ENCODE assay signal across 11 cellular contexts in genomic region chr10:4051011-4051407, GRCh38.
DNase-seq lines count a peak whose midpoint lies in the region; ATAC-seq and TF ChIP-seq lines count a peak whose summit lies in the region.
"Had no signal": no experiment of that assay in that cellular context is flagged by ENCODE, and none has a peak within 500 bp of the region (broad histone marks: within the 10 kb centered on the region; RNA-seq: fewer than 3 reads in every experiment).

No MANE protein-coding gene starts in this region.

- H3K27ac ChIP-seq in ACC112 (ENCODE audit: low read depth, low read length): no peak overlapping the region
- no peak overlapping the region for H3K27ac ChIP-seq in PC-3 (ENCODE audit: low read length)
- peak overlapping the region; percentile 75 for H3K27ac ChIP-seq in osteoblast (ENCODE audit: low read depth, low read length)
- H3K27ac ChIP-seq: BLaER1, VCaP had no signal

- H3K27me3 ChIP-seq in ACC112 (ENCODE audit: insufficient read depth, low read length): no peaks in the 10 kb centered on the region
- no peaks in the 10 kb centered on the region for H3K27me3 ChIP-seq in PC-3 (ENCODE audit: low read length)
- no peaks in the 10 kb centered on the region for H3K27me3 ChIP-seq in osteoblast (ENCODE audit: insufficient read depth, low read length)
- H3K27me3 ChIP-seq: BLaER1 had no signal

- peak overlapping the region; percentile 46; the same call in 1 of the 2 replicates for H3K4me2 ChIP-seq in PC-3 (ENCODE audit: low read length)
- peak overlapping the region; percentile 85 for H3K4me2 ChIP-seq in osteoblast (ENCODE audit: insufficient read depth, low read length)
- H3K4me2 ChIP-seq: BLaER1 had no signal

- POLR2A ChIA-PET in PC-3 (lab: Charles Lee; ENCODE audit: unreplicated experiment): no interaction called here
- POLR2A ChIA-PET in activated CD8-positive, alpha-beta T cell treated with anti-CD3 and anti-CD28 coated beads, Interleukin-2, amount 10 ng/mL, durations not matched to agents 7 days and 5 days (lab: Charles Lee): no interaction called here

- intact Hi-C loops in PC-3 (cut with micrococcal nuclease): loop anchor here (10.0 kb wide), 1 partner anchor 516 kb away; no protein-coding TSS in a partner anchor

- peaks cover 5% of the 10 kb centered on the region for H3K36me3 Mint-ChIP-seq in activated CD8-positive, alpha-beta T cell treated with anti-CD3 and anti-CD28 coated beads, Interleukin-2, amount 10 ng/mL, durations not matched to agents 7 days and 5 days (ENCODE audit: low read depth)

- peaks cover 5% of the 10 kb centered on the region for H3K4me1 Mint-ChIP-seq in activated CD8-positive, alpha-beta T cell treated with anti-CD3 and anti-CD28 coated beads, Interleukin-2, amount 10 ng/mL, durations not matched to agents 7 days and 5 days (ENCODE audit: low read depth)

- no peak for DNase-seq in PC-3
- peak; percentile 77 for DNase-seq in fibroblast of pulmonary artery (ENCODE audit: low read depth)
- DNase-seq in osteoblast (ENCODE audit: insufficient read length, low spot score, missing footprints): peak; percentile 82
- no peak for DNase-seq in activated CD8-positive, alpha-beta T cell treated with anti-CD3 and anti-CD28 coated beads, Interleukin-2, amount 10 ng/mL, durations not matched to agents 7 days and 5 days
- DNase-seq in erythroblast (lab: John Stamatoyannopoulos, UW): no peak
- DNase-seq in activated T-cell treated with anti-CD3 and anti-CD28 coated beads for 4 hours: no peak
- no peak for DNase-seq in superior temporal gyrus (ENCODE audit: extremely low spot score)
- DNase-seq: NCI-H2107 had no signal

- H3K9me3 Mint-ChIP-seq in activated CD8-positive, alpha-beta T cell treated with anti-CD3 and anti-CD28 coated beads, Interleukin-2, amount 10 ng/mL, durations not matched to agents 7 days and 5 days (ENCODE audit: insufficient read depth): peaks cover 8% of the 10 kb centered on the region

- ATAC-seq in PC-3: no peak
- ATAC-seq in activated CD8-positive, alpha-beta T cell treated with anti-CD3 and anti-CD28 coated beads, Interleukin-2, amount 10 ng/mL, durations not matched to agents 7 days and 5 days: no peak

- H4K20me1 ChIP-seq in PC-3 (ENCODE audit: low read length): no peaks in the 10 kb centered on the region
- H4K20me1 ChIP-seq in osteoblast (ENCODE audit: insufficient read depth, low read length): no peaks in the 10 kb centered on the region
- H4K20me1 ChIP-seq: BLaER1 had no signal

- H3F3A ChIP-seq in PC-3 (ENCODE audit: low read length, unreplicated experiment): no peaks in the 10 kb centered on the region

- H3K4me3 ChIP-seq in ACC112 (ENCODE audit: low read depth, low read length): peak overlapping the region; percentile 50
- H3K4me3 ChIP-seq in PC-3 (ENCODE audit: low read length): no peak overlapping the region
- peak overlapping the region; percentile 3 for H3K4me3 ChIP-seq in fibroblast of pulmonary artery (replicated peaks; ENCODE audit: low read depth, low read length)
- H3K4me3 ChIP-seq in osteoblast (ENCODE audit: insufficient read depth, low read length): peak overlapping the region; percentile 72
- H3K4me3 ChIP-seq: BLaER1 had no signal

- no peaks in the 10 kb centered on the region for H3K79me2 ChIP-seq in ACC112 (ENCODE audit: control insufficient read depth, insufficient read depth, low read length, unreplicated experiment)
- no peaks in the 10 kb centered on the region for H3K79me2 ChIP-seq in PC-3 (ENCODE audit: low read length)
- H3K79me2 ChIP-seq in osteoblast (ENCODE audit: insufficient read depth, low read length): no peaks in the 10 kb centered on the region

- H3K9me2 ChIP-seq in PC-3 (replicated peaks; ENCODE audit: low read length): no peaks in the 10 kb centered on the region

- no peaks in the 10 kb centered on the region for H3K9me3 ChIP-seq in PC-3 (ENCODE audit: low read length)
- no peaks in the 10 kb centered on the region for H3K9me3 ChIP-seq in osteoblast (ENCODE audit: low read depth, low read length)
- H3K9me3 ChIP-seq: BLaER1 had no signal

- no peak for TF ChIP-seq POLR2A in erythroblast (IDR thresholded peaks at IDR 0.05; ENCODE audit: low read length)

- H3K9ac ChIP-seq in PC-3 (ENCODE audit: low read length): no peak overlapping the region
- H3K9ac ChIP-seq: BLaER1 had no signal

- H3K4me1 ChIP-seq in ACC112 (ENCODE audit: control insufficient read depth, insufficient read depth, low read length, unreplicated experiment) (peaks cover 5% of the 10 kb centered on the region), PC-3 (ENCODE audit: insufficient read depth, low read length) (no peaks in the 10 kb centered on the region), osteoblast (ENCODE audit: insufficient read depth, low read length) (no peaks in the 10 kb centered on the region)
- H3K4me1 ChIP-seq: BLaER1 had no signal

- BruUV-seq in PC-3 (replicated peaks; lab: Mats Ljungman, UMichigan): no TSS peak

- H3K27ac Mint-ChIP-seq in activated CD8-positive, alpha-beta T cell treated with anti-CD3 and anti-CD28 coated beads, Interleukin-2, amount 10 ng/mL, durations not matched to agents 7 days and 5 days: no peak overlapping the region

- H3K27me3 Mint-ChIP-seq in activated CD8-positive, alpha-beta T cell treated with anti-CD3 and anti-CD28 coated beads, Interleukin-2, amount 10 ng/mL, durations not matched to agents 7 days and 5 days (ENCODE audit: low read depth): no peaks in the 10 kb centered on the region

- peak overlapping the region; percentile 98 for H2AFZ ChIP-seq in ACC112 (ENCODE audit: low read length, unreplicated experiment)
- peak overlapping the region; percentile 55; the same call in 1 of the 2 replicates for H2AFZ ChIP-seq in PC-3 (ENCODE audit: low read length)
- peak overlapping the region; percentile 85 for H2AFZ ChIP-seq in osteoblast (ENCODE audit: low read length)

- no peak overlapping the region for H3K4me3 Mint-ChIP-seq in activated CD8-positive, alpha-beta T cell treated with anti-CD3 and anti-CD28 coated beads, Interleukin-2, amount 10 ng/mL, durations not matched to agents 7 days and 5 days

- CTCF ChIA-PET in PC-3 (lab: Charles Lee): no interaction called here
- CTCF ChIA-PET in activated CD8-positive, alpha-beta T cell treated with anti-CD3 and anti-CD28 coated beads, Interleukin-2, amount 10 ng/mL, durations not matched to agents 7 days and 5 days (lab: Charles Lee): interaction anchor here (0.9 to 1.6 kb wide), 2 partner anchors 9 to 14 kb away, joined by 3 to 4 read pairs; no protein-coding TSS in a partner anchor

- TF ChIP-seq CTCF in PC-3 (conservative IDR thresholded peaks at IDR 0.05; ENCODE audit: low read depth, low read length) (no peak), fibroblast of pulmonary artery (IDR thresholded peaks at IDR 0.05; ENCODE audit: low read length, missing control alignments) (no peak), osteoblast (IDR thresholded peaks at IDR 0.05; ENCODE audit: extremely low read depth, low read depth, low read length) (no peak)

- H3K36me3 ChIP-seq in ACC112 (ENCODE audit: insufficient read depth, low read length) (no peaks in the 10 kb centered on the region), PC-3 (ENCODE audit: low read depth, low read length) (no peaks in the 10 kb centered on the region), osteoblast (ENCODE audit: insufficient read depth, low read length) (no peaks in the 10 kb centered on the region)
- H3K36me3 ChIP-seq: BLaER1 had no signal

Comparison
In these comparisons a context has a peak if more than half of its experiments do, and no peak if none do; other contexts are left out.
1. DNase-seq: peak in fibroblast of pulmonary artery (single experiment) and osteoblast (single experiment); none in PC-3 (single experiment), activated CD8-positive, alpha-beta T cell treated with anti-CD3 and anti-CD28 coated beads, Interleukin-2, amount 10 ng/mL, durations not matched to agents 7 days and 5 days (single experiment), erythroblast (0 of 2), activated T-cell treated with anti-CD3 and anti-CD28 coated beads for 4 hours (single experiment) and superior temporal gyrus (single experiment).
2. Peak in every context shown above with its lines, with median percentiles within 50 percentile points of each other: H2AFZ ChIP-seq.